Comparison of ENCODE assay signal across 1 cellular context in the genomic region with DNA sequence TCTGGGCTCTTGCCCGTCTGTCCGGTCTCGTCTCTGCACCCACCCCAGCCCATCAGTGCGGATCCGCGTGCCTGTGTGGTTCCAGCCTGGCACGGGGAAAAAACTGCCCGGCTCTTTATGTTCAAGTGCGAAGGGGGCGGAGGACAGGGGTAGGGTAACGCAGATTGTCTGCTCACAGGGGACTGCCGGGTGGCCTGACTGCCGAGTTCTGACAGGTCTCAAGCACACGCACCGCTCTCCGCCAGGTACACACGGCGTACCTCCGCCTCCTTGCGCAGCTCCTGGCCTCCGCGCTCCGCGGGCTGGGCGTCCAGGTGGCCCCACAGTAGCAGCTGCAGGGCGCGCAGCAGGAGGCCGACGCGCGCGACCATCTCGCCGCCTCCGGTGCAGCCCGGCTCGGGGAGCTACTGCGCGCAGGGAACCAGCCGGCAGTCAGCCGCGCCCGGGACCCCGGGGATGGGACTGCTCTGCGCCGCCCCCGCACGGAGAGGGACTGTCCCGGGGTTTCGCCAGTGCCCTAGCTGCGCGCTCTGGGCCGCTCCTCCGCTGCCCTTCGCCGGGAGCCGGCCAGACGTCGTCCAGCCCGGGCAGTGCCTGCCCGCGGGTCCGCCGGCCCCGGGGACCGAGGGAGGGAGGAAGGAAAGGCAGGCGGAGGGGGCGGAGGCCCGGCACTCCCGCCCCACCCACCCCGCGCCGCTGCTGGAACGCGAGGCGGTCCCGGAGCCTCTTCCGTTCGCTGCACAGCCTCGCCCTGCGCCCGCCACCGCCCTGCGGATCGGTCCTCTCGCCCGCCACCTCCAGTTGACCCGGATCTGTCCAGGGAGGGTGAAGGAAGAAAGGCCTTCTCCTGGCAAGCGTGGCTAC.
TF ChIP-seq lines count a peak whose summit lies in the region.

A gene with protein sequence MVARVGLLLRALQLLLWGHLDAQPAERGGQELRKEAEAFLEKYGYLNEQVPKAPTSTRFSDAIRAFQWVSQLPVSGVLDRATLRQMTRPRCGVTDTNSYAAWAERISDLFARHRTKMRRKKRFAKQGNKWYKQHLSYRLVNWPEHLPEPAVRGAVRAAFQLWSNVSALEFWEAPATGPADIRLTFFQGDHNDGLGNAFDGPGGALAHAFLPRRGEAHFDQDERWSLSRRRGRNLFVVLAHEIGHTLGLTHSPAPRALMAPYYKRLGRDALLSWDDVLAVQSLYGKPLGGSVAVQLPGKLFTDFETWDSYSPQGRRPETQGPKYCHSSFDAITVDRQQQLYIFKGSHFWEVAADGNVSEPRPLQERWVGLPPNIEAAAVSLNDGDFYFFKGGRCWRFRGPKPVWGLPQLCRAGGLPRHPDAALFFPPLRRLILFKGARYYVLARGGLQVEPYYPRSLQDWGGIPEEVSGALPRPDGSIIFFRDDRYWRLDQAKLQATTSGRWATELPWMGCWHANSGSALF (minus strand): TSS at position 635 of the 864 bp plus-strand sequence. CDS start 264 bp downstream, at position 371.

TF ChIP-seq in HEK293, 187 proteins besides CTCF, POLR2A, EP300 and RAD21 (continued from another document):
- TF ChIP-seq, protein P1, sequence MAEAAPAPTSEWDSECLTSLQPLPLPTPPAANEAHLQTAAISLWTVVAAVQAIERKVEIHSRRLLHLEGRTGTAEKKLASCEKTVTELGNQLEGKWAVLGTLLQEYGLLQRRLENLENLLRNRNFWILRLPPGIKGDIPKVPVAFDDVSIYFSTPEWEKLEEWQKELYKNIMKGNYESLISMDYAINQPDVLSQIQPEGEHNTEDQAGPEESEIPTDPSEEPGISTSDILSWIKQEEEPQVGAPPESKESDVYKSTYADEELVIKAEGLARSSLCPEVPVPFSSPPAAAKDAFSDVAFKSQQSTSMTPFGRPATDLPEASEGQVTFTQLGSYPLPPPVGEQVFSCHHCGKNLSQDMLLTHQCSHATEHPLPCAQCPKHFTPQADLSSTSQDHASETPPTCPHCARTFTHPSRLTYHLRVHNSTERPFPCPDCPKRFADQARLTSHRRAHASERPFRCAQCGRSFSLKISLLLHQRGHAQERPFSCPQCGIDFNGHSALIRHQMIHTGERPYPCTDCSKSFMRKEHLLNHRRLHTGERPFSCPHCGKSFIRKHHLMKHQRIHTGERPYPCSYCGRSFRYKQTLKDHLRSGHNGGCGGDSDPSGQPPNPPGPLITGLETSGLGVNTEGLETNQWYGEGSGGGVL (tag by site-specific recombination; IDR thresholded peaks at IDR 0.05): peak; percentile 87
- TF ChIP-seq, protein P2, sequence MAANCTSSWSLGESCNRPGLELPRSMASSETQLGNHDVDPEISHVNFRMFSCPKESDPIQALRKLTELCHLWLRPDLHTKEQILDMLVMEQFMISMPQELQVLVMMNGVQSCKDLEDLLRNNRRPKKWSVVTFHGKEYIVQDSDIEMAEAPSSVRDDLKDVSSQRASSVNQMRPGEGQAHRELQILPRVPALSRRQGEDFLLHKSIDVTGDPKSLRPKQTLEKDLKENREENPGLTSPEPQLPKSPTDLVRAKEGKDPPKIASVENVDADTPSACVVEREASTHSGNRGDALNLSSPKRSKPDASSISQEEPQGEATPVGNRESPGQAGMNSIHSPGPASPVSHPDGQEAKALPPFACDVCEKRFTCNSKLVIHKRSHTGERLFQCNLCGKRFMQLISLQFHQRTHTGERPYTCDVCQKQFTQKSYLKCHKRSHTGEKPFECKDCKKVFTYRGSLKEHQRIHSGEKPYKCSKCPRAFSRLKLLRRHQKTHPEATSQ (tag by site-specific recombination; IDR thresholded peaks at IDR 0.05): no peak; the same call in 1 of the 2 replicates
- TF ChIP-seq ZNF549 (tag by site-specific recombination; IDR thresholded peaks at IDR 0.05) (no peak), ZNF23 (tag by site-specific recombination; IDR thresholded peaks at IDR 0.05; ENCODE audit: borderline replicate concordance) (no peak), MYNN (tag by site-specific recombination; IDR thresholded peaks at IDR 0.05; ENCODE audit: borderline replicate concordance) (no peak), ZBTB1 (tag by site-specific recombination; IDR thresholded peaks at IDR 0.05) (no peak), ZNF221 (tag by site-specific recombination; IDR thresholded peaks at IDR 0.05; ENCODE audit: borderline replicate concordance) (no peak), ZNF214 (tag by site-specific recombination; IDR thresholded peaks at IDR 0.05; ENCODE audit: borderline replicate concordance) (no peak), ZNF223 (tag by site-specific recombination; IDR thresholded peaks at IDR 0.05) (no peak), OVOL3 (tag by site-specific recombination; IDR thresholded peaks at IDR 0.05) (no peak), ZNF366 (tag by site-specific recombination; conservative IDR thresholded peaks at IDR 0.05) (no peak), MZF1 (tag by site-specific recombination; IDR thresholded peaks at IDR 0.05; ENCODE audit: borderline replicate concordance) (no peak), SCRT2 (tag by site-specific recombination; IDR thresholded peaks at IDR 0.05) (no peak), TRIM28 (IDR thresholded peaks at IDR 0.05; ENCODE audit: borderline replicate concordance, low read length) (no peak), ZNF501 (tag by site-specific recombination; IDR thresholded peaks at IDR 0.05) (no peak), ZNF175 (tag by site-specific recombination; IDR thresholded peaks at IDR 0.05) (no peak), ZNF473 (tag by site-specific recombination; IDR thresholded peaks at IDR 0.05) (no peak), ZNF302 (tag by site-specific recombination; IDR thresholded peaks at IDR 0.05; ENCODE audit: low read depth) (no peak), ZNF837 (tag by site-specific recombination; IDR thresholded peaks at IDR 0.05) (no peak), ZNF660 (tag by site-specific recombination; IDR thresholded peaks at IDR 0.05) (no peak), ZNF624 (tag by site-specific recombination; IDR thresholded peaks at IDR 0.05) (no peak), ZNF114 (tag by site-specific recombination; IDR thresholded peaks at IDR 0.05) (no peak), ZNF211 (tag by site-specific recombination; IDR thresholded peaks at IDR 0.05; ENCODE audit: low read depth) (no peak), ZNF610 (tag by site-specific recombination; IDR thresholded peaks at IDR 0.05; ENCODE audit: borderline replicate concordance) (no peak), ZNF621 (tag by site-specific recombination; IDR thresholded peaks at IDR 0.05) (no peak), ZNF426 (tag by site-specific recombination; IDR thresholded peaks at IDR 0.05) (no peak), BCL11B (tag by site-specific recombination; IDR thresholded peaks at IDR 0.05; ENCODE audit: low read depth) (no peak), ZBTB8A (tag by site-specific recombination; IDR thresholded peaks at IDR 0.05) (peak; percentile 73), ZBTB17 (tag by site-specific recombination; IDR thresholded peaks at IDR 0.05) (peak; percentile 56), ZNF169 (tag by site-specific recombination; IDR thresholded peaks at IDR 0.05) (no peak), ZNF571 (tag by site-specific recombination; IDR thresholded peaks at IDR 0.05) (no peak), ZNF274 (IDR thresholded peaks at IDR 0.05; ENCODE audit: low read length) (no peak), ZNF274 (tag by site-specific recombination; IDR thresholded peaks at IDR 0.05; ENCODE audit: borderline replicate concordance) (no peak), BCL11A (tag by site-specific recombination; IDR thresholded peaks at IDR 0.05; ENCODE audit: low read depth) (no peak), ZNF510 (tag by site-specific recombination; IDR thresholded peaks at IDR 0.05; ENCODE audit: insufficient replicate concordance) (no peak), ZNF560 (tag by site-specific recombination; IDR thresholded peaks at IDR 0.05; ENCODE audit: borderline replicate concordance) (no peak), ZBTB48 (tag by site-specific recombination; IDR thresholded peaks at IDR 0.05) (peak; percentile 83), ZNF561 (tag by site-specific recombination; IDR thresholded peaks at IDR 0.05; ENCODE audit: borderline replicate concordance) (peak; percentile 48; the same call in 1 of the 2 replicates), ZNF48 (tag by site-specific recombination; IDR thresholded peaks at IDR 0.05) (no peak), MEIS1 (CRISPR knock-in tag; IDR thresholded peaks at IDR 0.05; ENCODE audit: borderline replicate concordance) (no peak), ZIC2 (tag by site-specific recombination; IDR thresholded peaks at IDR 0.05) (peak; percentile 82), ZNF747 (tag by site-specific recombination; IDR thresholded peaks at IDR 0.05) (no peak), ZNF792 (tag by site-specific recombination; IDR thresholded peaks at IDR 0.05) (no peak)
- TF ChIP-seq, protein P3, sequence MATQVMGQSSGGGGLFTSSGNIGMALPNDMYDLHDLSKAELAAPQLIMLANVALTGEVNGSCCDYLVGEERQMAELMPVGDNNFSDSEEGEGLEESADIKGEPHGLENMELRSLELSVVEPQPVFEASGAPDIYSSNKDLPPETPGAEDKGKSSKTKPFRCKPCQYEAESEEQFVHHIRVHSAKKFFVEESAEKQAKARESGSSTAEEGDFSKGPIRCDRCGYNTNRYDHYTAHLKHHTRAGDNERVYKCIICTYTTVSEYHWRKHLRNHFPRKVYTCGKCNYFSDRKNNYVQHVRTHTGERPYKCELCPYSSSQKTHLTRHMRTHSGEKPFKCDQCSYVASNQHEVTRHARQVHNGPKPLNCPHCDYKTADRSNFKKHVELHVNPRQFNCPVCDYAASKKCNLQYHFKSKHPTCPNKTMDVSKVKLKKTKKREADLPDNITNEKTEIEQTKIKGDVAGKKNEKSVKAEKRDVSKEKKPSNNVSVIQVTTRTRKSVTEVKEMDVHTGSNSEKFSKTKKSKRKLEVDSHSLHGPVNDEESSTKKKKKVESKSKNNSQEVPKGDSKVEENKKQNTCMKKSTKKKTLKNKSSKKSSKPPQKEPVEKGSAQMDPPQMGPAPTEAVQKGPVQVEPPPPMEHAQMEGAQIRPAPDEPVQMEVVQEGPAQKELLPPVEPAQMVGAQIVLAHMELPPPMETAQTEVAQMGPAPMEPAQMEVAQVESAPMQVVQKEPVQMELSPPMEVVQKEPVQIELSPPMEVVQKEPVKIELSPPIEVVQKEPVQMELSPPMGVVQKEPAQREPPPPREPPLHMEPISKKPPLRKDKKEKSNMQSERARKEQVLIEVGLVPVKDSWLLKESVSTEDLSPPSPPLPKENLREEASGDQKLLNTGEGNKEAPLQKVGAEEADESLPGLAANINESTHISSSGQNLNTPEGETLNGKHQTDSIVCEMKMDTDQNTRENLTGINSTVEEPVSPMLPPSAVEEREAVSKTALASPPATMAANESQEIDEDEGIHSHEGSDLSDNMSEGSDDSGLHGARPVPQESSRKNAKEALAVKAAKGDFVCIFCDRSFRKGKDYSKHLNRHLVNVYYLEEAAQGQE (tag by site-specific recombination; IDR thresholded peaks at IDR 0.05): no peak
- TF ChIP-seq, protein P4, sequence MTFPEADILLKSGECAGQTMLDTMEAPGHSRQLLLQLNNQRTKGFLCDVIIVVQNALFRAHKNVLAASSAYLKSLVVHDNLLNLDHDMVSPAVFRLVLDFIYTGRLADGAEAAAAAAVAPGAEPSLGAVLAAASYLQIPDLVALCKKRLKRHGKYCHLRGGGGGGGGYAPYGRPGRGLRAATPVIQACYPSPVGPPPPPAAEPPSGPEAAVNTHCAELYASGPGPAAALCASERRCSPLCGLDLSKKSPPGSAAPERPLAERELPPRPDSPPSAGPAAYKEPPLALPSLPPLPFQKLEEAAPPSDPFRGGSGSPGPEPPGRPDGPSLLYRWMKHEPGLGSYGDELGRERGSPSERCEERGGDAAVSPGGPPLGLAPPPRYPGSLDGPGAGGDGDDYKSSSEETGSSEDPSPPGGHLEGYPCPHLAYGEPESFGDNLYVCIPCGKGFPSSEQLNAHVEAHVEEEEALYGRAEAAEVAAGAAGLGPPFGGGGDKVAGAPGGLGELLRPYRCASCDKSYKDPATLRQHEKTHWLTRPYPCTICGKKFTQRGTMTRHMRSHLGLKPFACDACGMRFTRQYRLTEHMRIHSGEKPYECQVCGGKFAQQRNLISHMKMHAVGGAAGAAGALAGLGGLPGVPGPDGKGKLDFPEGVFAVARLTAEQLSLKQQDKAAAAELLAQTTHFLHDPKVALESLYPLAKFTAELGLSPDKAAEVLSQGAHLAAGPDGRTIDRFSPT (tag by site-specific recombination; IDR thresholded peaks at IDR 0.05): no peak; the same call in 1 of the 2 replicates
- TF ChIP-seq, protein P5, sequence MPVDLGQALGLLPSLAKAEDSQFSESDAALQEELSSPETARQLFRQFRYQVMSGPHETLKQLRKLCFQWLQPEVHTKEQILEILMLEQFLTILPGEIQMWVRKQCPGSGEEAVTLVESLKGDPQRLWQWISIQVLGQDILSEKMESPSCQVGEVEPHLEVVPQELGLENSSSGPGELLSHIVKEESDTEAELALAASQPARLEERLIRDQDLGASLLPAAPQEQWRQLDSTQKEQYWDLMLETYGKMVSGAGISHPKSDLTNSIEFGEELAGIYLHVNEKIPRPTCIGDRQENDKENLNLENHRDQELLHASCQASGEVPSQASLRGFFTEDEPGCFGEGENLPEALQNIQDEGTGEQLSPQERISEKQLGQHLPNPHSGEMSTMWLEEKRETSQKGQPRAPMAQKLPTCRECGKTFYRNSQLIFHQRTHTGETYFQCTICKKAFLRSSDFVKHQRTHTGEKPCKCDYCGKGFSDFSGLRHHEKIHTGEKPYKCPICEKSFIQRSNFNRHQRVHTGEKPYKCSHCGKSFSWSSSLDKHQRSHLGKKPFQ (tag by site-specific recombination; IDR thresholded peaks at IDR 0.05): no peak
- TF ChIP-seq, protein P6, sequence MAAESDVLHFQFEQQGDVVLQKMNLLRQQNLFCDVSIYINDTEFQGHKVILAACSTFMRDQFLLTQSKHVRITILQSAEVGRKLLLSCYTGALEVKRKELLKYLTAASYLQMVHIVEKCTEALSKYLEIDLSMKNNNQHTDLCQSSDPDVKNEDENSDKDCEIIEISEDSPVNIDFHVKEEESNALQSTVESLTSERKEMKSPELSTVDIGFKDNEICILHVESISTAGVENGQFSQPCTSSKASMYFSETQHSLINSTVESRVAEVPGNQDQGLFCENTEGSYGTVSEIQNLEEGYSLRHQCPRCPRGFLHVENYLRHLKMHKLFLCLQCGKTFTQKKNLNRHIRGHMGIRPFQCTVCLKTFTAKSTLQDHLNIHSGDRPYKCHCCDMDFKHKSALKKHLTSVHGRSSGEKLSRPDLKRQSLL (tag by site-specific recombination; IDR thresholded peaks at IDR 0.05): no peak
- TF ChIP-seq, protein P7, sequence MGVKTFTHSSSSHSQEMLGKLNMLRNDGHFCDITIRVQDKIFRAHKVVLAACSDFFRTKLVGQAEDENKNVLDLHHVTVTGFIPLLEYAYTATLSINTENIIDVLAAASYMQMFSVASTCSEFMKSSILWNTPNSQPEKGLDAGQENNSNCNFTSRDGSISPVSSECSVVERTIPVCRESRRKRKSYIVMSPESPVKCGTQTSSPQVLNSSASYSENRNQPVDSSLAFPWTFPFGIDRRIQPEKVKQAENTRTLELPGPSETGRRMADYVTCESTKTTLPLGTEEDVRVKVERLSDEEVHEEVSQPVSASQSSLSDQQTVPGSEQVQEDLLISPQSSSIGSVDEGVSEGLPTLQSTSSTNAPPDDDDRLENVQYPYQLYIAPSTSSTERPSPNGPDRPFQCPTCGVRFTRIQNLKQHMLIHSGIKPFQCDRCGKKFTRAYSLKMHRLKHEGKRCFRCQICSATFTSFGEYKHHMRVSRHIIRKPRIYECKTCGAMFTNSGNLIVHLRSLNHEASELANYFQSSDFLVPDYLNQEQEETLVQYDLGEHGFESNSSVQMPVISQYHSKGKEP (tag by site-specific recombination; IDR thresholded peaks at IDR 0.05): no peak
